Comparison of ENCODE assay signal across 32 cellular contexts in the genomic region with DNA sequence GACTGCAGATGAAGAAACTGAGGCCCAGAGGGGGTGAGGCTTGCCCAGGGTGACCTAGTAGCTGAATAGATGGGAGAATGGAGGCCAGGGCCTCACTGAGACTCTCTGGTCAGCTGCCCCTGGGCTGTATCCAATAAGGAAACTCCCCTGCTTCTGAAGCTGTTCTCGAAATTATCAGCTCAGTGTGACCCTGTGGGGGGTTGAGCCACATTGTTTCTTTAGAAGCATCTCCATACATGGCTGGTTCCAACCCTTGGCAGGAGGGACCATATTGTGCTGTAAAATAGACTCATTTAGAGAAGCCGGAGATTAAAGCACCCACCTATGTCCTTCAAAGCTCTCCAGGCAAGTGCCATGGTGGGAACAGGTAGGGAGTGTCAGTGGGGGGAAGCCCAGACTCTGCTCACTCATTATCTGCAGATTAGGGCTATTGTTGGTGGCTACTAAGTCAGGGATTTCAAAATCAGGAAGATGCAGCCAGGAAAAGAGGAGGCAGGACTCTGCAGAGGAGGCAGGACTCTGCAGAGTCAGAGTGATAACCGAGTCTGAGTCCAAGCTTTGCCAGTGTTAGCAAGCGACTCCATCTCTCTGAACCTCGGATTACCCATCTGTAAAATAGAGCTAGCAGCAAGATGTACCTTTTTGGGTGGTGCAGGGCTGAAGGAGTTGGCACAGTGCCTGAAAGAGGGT. TPM values are rescaled to one million over a fixed set of nuclear protein-coding genes. Genes with fewer than 3 reads are reported as not detected.
"Had no signal": no experiment of that assay in that cellular context is flagged by ENCODE, and none has a peak within 500 bp of the region (broad histone marks: within the 10 kb centered on the region; RNA-seq: fewer than 3 reads in every experiment).

No MANE protein-coding gene starts in this region.

- H3K4me1 ChIP-seq: colonic mucosa, prostate gland had no signal

- H3K36me3 Mint-ChIP-seq: activated naive CD4-positive, alpha-beta T cell treated with anti-CD3 and anti-CD28 coated beads, Interleukin-2, amount 50 U/mL, for 24 hours had no signal

- DNase-seq: activated CD4-positive, alpha-beta T cell treated with anti-CD3 and anti-CD28 coated beads, Interleukin-2, amount 10 ng/mL, durations not matched to agents 24 days and 14 days; activated CD4-positive, CD25-positive, alpha-beta regulatory T cell treated with anti-CD3 and anti-CD28 coated beads, Interleukin-2, amount 50 U/mL, for 72 hours; activated CD8-positive, alpha-beta T cell treated with anti-CD3 and anti-CD28 coated beads for 36 hours; activated gamma-delta T cell treated with Interleukin-2 at 50 U/mL for 16 hours; activated naive CD8-positive, alpha-beta T cell treated with anti-CD3 and anti-CD28 coated beads, Interleukin-2, amount 50 U/mL, for 24 hours; activated T-cell treated with anti-CD3 and anti-CD28 coated beads, Interleukin-2, amount 50 U/mL, for 4 hours; anterior cingulate cortex; colonic mucosa; effector CD8-positive, alpha-beta T cell; foreskin fibroblast; heart right ventricle; lower lobe of right lung; mesenchymal stem cell; retina; stimulated activated CD4-positive, alpha-beta T cell treated with anti-CD3 and anti-CD28 coated beads, Interleukin-15, amount 100 ng/mL, for 24 hours; stimulated activated CD4-positive, alpha-beta T cell treated with anti-CD3 and anti-CD28 coated beads, Interleukin-2, amount 100 ng/mL, for 24 hours; stimulated activated naive CD4-positive, alpha-beta T cell; T-helper 2 cell had no signal

- H3K27me3 Mint-ChIP-seq: activated CD4-positive, alpha-beta T cell treated with anti-CD3 and anti-CD28 coated beads, Interleukin-2, amount 10 ng/mL, durations not matched to agents 24 days and 14 days had no signal

- H3K27me3 ChIP-seq: colonic mucosa, suprapubic skin, tibial nerve had no signal

- H3K9me3 Mint-ChIP-seq: activated CD4-positive, alpha-beta T cell treated with anti-CD3 and anti-CD28 coated beads, Interleukin-2, amount 10 ng/mL, durations not matched to agents 24 days and 14 days; activated CD8-positive, alpha-beta T cell treated with anti-CD3 and anti-CD28 coated beads for 36 hours; activated naive CD4-positive, alpha-beta T cell treated with anti-CD3 and anti-CD28 coated beads, Interleukin-2, amount 50 U/mL, for 24 hours; activated naive CD8-positive, alpha-beta T cell treated with anti-CD3 and anti-CD28 coated beads, Interleukin-2, amount 50 U/mL, for 24 hours; activated T-cell treated with anti-CD3 and anti-CD28 coated beads, Interleukin-2, amount 50 U/mL, for 4 hours; activated T-helper 17 cell treated with anti-CD3 and anti-CD28 coated beads, Interleukin-2, amount 50 U/mL, for 72 hours; nephron had no signal

- ATAC-seq: activated CD8-positive, alpha-beta T cell treated with anti-CD3 and anti-CD28 coated beads for 36 hours; activated naive CD8-positive, alpha-beta T cell treated with anti-CD3 and anti-CD28 coated beads, Interleukin-2, amount 50 U/mL, for 24 hours; activated T-cell treated with anti-CD3 and anti-CD28 coated beads, Interleukin-2, amount 50 U/mL, for 4 hours; activated T-helper 17 cell treated with anti-CD3 and anti-CD28 coated beads, Interleukin-2, amount 50 U/mL, for 72 hours; heart right ventricle; lower lobe of right lung had no signal

- H3K27ac ChIP-seq: colonic mucosa, heart right ventricle, lower lobe of right lung, neutrophil, prostate gland, suprapubic skin, tibial nerve had no signal

- H3K4me3 Mint-ChIP-seq: activated CD4-positive, alpha-beta T cell treated with anti-CD3 and anti-CD28 coated beads, Interleukin-2, amount 10 ng/mL, durations not matched to agents 24 days and 14 days; activated CD8-positive, alpha-beta T cell treated with anti-CD3 and anti-CD28 coated beads for 36 hours; activated naive CD4-positive, alpha-beta T cell treated with anti-CD3 and anti-CD28 coated beads, Interleukin-2, amount 50 U/mL, for 24 hours; activated naive CD8-positive, alpha-beta T cell treated with anti-CD3 and anti-CD28 coated beads, Interleukin-2, amount 50 U/mL, for 24 hours; activated T-cell treated with anti-CD3 and anti-CD28 coated beads, Interleukin-2, amount 50 U/mL, for 4 hours; activated T-helper 17 cell treated with anti-CD3 and anti-CD28 coated beads, Interleukin-2, amount 50 U/mL, for 72 hours; nephron had no signal

- H3K27ac Mint-ChIP-seq: activated CD4-positive, alpha-beta T cell treated with anti-CD3 and anti-CD28 coated beads, Interleukin-2, amount 10 ng/mL, durations not matched to agents 24 days and 14 days; activated CD8-positive, alpha-beta T cell treated with anti-CD3 and anti-CD28 coated beads for 36 hours; activated naive CD4-positive, alpha-beta T cell treated with anti-CD3 and anti-CD28 coated beads, Interleukin-2, amount 50 U/mL, for 24 hours; activated naive CD8-positive, alpha-beta T cell treated with anti-CD3 and anti-CD28 coated beads, Interleukin-2, amount 50 U/mL, for 24 hours; activated T-helper 17 cell treated with anti-CD3 and anti-CD28 coated beads, Interleukin-2, amount 50 U/mL, for 72 hours; nephron had no signal

- H3K36me3 ChIP-seq: colonic mucosa, heart right ventricle, lower lobe of right lung, neutrophil, prostate gland, suprapubic skin, tibial nerve had no signal

- H3K4me1 Mint-ChIP-seq: activated CD4-positive, alpha-beta T cell treated with anti-CD3 and anti-CD28 coated beads, Interleukin-2, amount 10 ng/mL, durations not matched to agents 24 days and 14 days; activated naive CD4-positive, alpha-beta T cell treated with anti-CD3 and anti-CD28 coated beads, Interleukin-2, amount 50 U/mL, for 24 hours; activated naive CD8-positive, alpha-beta T cell treated with anti-CD3 and anti-CD28 coated beads, Interleukin-2, amount 50 U/mL, for 24 hours; activated T-helper 17 cell treated with anti-CD3 and anti-CD28 coated beads, Interleukin-2, amount 50 U/mL, for 72 hours; nephron had no signal

- H3K9me3 ChIP-seq: colonic mucosa, heart right ventricle, lower lobe of right lung, neutrophil, prostate gland, suprapubic skin, tibial nerve had no signal

- H3K4me3 ChIP-seq: colonic mucosa, heart right ventricle, lower lobe of right lung, prostate gland, smooth muscle cell, suprapubic skin, tibial nerve had no signal

RNA-seq across cellular contexts. Expression of a gene that starts 3.5 kb away (rescaled TPM):
- total RNA-seq: activated CD4-positive, alpha-beta T cell treated with anti-CD3 and anti-CD28 coated beads, Interleukin-2, amount 10 ng/mL, durations not matched to agents 24 days and 14 days; activated CD8-positive, alpha-beta T cell treated with anti-CD3 and anti-CD28 coated beads for 36 hours; activated T-helper 17 cell treated with anti-CD3 and anti-CD28 coated beads, Interleukin-2, amount 50 U/mL, for 72 hours; mononuclear cell had no signal

RNA-seq across cellular contexts. Expression of a gene that starts 23.5 kb away (rescaled TPM):
- total RNA-seq: activated CD4-positive, alpha-beta T cell treated with anti-CD3 and anti-CD28 coated beads, Interleukin-2, amount 10 ng/mL, durations not matched to agents 24 days and 14 days; activated CD8-positive, alpha-beta T cell treated with anti-CD3 and anti-CD28 coated beads for 36 hours; activated T-cell treated with anti-CD3 and anti-CD28 coated beads, Interleukin-2, amount 50 U/mL, for 4 hours; activated T-helper 17 cell treated with anti-CD3 and anti-CD28 coated beads, Interleukin-2, amount 50 U/mL, for 72 hours; dermis microvascular lymphatic vessel endothelial cell; epithelial cell of proximal tubule; heart right ventricle; kidney epithelial cell; lower lobe of right lung; osteocyte; smooth muscle cell; suprapubic skin; tibial nerve; ureter had no signal
- polyA plus RNA-seq: heart right ventricle, smooth muscle cell had no signal

RNA-seq across cellular contexts. Expression of a gene that starts 27.5 kb away (rescaled TPM):
- total RNA-seq: activated CD4-positive, alpha-beta T cell treated with anti-CD3 and anti-CD28 coated beads, Interleukin-2, amount 10 ng/mL, durations not matched to agents 24 days and 14 days; activated CD8-positive, alpha-beta T cell treated with anti-CD3 and anti-CD28 coated beads for 36 hours; activated T-helper 17 cell treated with anti-CD3 and anti-CD28 coated beads, Interleukin-2, amount 50 U/mL, for 72 hours; mononuclear cell had no signal
